ENCODE assay signal across 23 cellular contexts in the genomic region with DNA sequence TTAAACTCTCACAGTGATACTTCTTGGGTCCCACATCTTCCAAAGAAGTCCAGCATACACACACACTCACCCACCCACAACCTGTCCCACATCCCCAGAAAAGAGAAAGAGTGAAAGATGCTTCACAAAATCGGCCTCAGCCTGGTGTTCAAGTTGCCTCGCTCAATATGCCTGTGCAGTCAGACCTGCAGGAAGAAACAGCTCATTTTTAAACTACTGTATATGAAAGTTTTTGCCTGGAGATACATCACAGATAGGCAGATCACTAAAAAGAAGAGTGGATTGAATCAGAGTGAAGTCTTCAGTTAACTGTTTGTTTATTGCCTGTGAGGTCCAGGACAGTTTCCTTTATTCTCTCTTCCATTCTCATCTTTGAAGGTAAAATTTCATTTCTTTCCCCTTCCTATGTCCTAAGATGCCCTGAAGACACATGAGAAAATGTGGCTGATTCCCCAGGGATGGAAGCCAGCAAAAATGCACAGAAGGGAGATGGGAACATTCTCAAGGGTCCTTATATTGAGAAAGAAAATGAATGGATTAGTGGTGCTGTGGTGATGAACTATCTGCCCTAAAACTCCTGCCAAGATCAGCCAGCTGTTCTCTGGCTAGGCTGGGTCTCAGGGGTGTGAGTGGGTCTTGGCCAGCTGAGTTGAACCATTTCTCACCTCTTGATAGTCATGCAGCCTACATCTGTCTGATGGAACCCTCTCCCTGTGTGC.
DNase-seq lines count a peak whose midpoint lies in the region; ATAC-seq and TF ChIP-seq lines count a peak whose summit lies in the region.
"Had no signal": no experiment of that assay in that cellular context is flagged by ENCODE, and none has a peak within 500 bp of the region (broad histone marks: within the 10 kb centered on the region; RNA-seq: fewer than 3 reads in every experiment).

No MANE protein-coding gene starts in this region.

- H3K4me3 Mint-ChIP-seq in chondrocyte (ENCODE audit: unreplicated experiment): no peak overlapping the region
- H3K4me3 Mint-ChIP-seq: CD4-positive, alpha-beta T cell; H9 had no signal

- intact Hi-C loops in Right ventricle myocardium superior (cut with DNase I): no loop called here

- peak overlapping the region; percentile 18 for H3K27ac Mint-ChIP-seq in chondrocyte (ENCODE audit: unreplicated experiment)
- H3K27ac Mint-ChIP-seq: CD4-positive, alpha-beta T cell; H9 had no signal

- H3K4me3 ChIP-seq in right atrium auricular region: no peak overlapping the region
- H3K4me3 ChIP-seq: BLaER1, GM23248, SK-N-MC had no signal

- H3K9me3 Mint-ChIP-seq in chondrocyte (ENCODE audit: low read depth): no peaks in the 10 kb centered on the region
- H3K9me3 Mint-ChIP-seq: CD4-positive, alpha-beta T cell; H9 had no signal

- H3K27me3 ChIP-seq in right atrium auricular region: no peaks in the 10 kb centered on the region
- H3K27me3 ChIP-seq: BLaER1 had no signal

- H3K36me3 Mint-ChIP-seq in chondrocyte (ENCODE audit: low read depth): peaks cover 55% of the 10 kb centered on the region

- no peaks in the 10 kb centered on the region for H3K27me3 Mint-ChIP-seq in chondrocyte (ENCODE audit: low read depth)

- TF ChIP-seq CTCF in right atrium auricular region (IDR thresholded peaks at IDR 0.05) (no peak), chondrocyte (IDR thresholded peaks at IDR 0.05) (no peak)

- no peak overlapping the region for H3K27ac ChIP-seq in right atrium auricular region
- H3K27ac ChIP-seq: BLaER1, GM23248, RWPE1, SK-N-MC had no signal

- H3K9me3 ChIP-seq in right atrium auricular region: no peaks in the 10 kb centered on the region
- H3K9me3 ChIP-seq: BLaER1 had no signal

- no peaks in the 10 kb centered on the region for H3K36me3 ChIP-seq in right atrium auricular region
- H3K36me3 ChIP-seq: BLaER1 had no signal

- peaks cover 32% of the 10 kb centered on the region for H3K4me1 Mint-ChIP-seq in chondrocyte (ENCODE audit: low read depth)

- ATAC-seq in Right ventricle myocardium superior (ENCODE audit: poor library complexity): peak; percentile 83
- ATAC-seq in HG02852 (IDR thresholded peaks at IDR 0.05; ENCODE audit: unreplicated experiment): no peak
- ATAC-seq in HG02678 (IDR thresholded peaks at IDR 0.05; ENCODE audit: unreplicated experiment): no peak
- ATAC-seq: Panc1 had no signal

- no peaks in the 10 kb centered on the region for H3K4me1 ChIP-seq in right atrium auricular region

- peak; percentile 44 for DNase-seq in Right ventricle myocardium superior
- no peak for DNase-seq in right atrium auricular region (ENCODE audit: low spot score)
- no peak for DNase-seq in chondrocyte (ENCODE audit: low spot score)
- peak; percentile 41 for DNase-seq in myocyte (ENCODE audit: low read depth)
- DNase-seq in epidermal melanocyte (ENCODE audit: insufficient read length, low spot score): no peak
- DNase-seq in midbrain (lab: John Stamatoyannopoulos, UW): no peak
- DNase-seq: CD4-positive, alpha-beta T cell; GM23248; H9; IMR-90; KG1; NCI-H1417; NCI-H1694; NCI-H2029 treated with DMSO at 0.1 percent for 48 hours; NCI-H345; NCI-H510A treated with DMSO at 0.1 percent for 48 hours; SIG-M5 had no signal

Comparison
In these comparisons a context has a peak if more than half of its experiments do, and no peak if none do; other contexts are left out.
1. DNase-seq: peak in Right ventricle myocardium superior (single experiment) and myocyte (single experiment); none in right atrium auricular region (single experiment), chondrocyte (single experiment), epidermal melanocyte (single experiment) and midbrain (single experiment).